In genomic region chr5:34968258-34968657, GRCh38 we compare ENCODE assay signal across 23 cellular contexts. TPM values are rescaled to one million over a fixed set of nuclear protein-coding genes. Genes with fewer than 3 reads are reported as not detected.
A peak's percentile ranks its signal among the peaks of the same experiment; 100 is the strongest.
DNase-seq lines count a peak whose midpoint lies in the region; ATAC-seq, FAIRE-seq and TF ChIP-seq lines count a peak whose summit lies in the region.
"Had no signal": no experiment of that assay in that cellular context is flagged by ENCODE, and none has a peak within 500 bp of the region (broad histone marks: within the 10 kb centered on the region; RNA-seq: fewer than 3 reads in every experiment).

No MANE protein-coding gene starts in this region.

- no peak overlapping the region for H3K4me3 Mint-ChIP-seq in activated T-cell treated with anti-CD3 and anti-CD28 coated beads, Interleukin-2, amount 50 U/mL, for 72 hours
- H3K4me3 Mint-ChIP-seq: B cell; CD4-positive, alpha-beta T cell; CD8-positive, alpha-beta T cell had no signal

- H3K27me3 ChIP-seq in upper lobe of right lung = no peaks in the 10 kb centered on the region
- no peaks in the 10 kb centered on the region for H3K27me3 ChIP-seq in WERI-Rb-1 (ENCODE audit: insufficient read depth, low read depth, severe bottlenecking)
- H3K27me3 ChIP-seq: BLaER1 treated with 17β-estradiol and CSF1 and Interleukin-3, amounts not matched to agents 10 nM and 100 nM had no signal

- H3K4me1 Mint-ChIP-seq in activated T-cell treated with anti-CD3 and anti-CD28 coated beads, Interleukin-2, amount 50 U/mL, for 72 hours (ENCODE audit: low read depth) = no peaks in the 10 kb centered on the region
- H3K4me1 Mint-ChIP-seq: B cell had no signal

- H3K9me3 ChIP-seq in upper lobe of right lung = no peaks in the 10 kb centered on the region
- H3K9me3 ChIP-seq in WERI-Rb-1 (ENCODE audit: severe bottlenecking) = peaks cover 3% of the 10 kb centered on the region
- H3K9me3 ChIP-seq: A549, Caco-2 had no signal

- no peak for ATAC-seq in activated T-cell treated with anti-CD3 and anti-CD28 coated beads, Interleukin-2, amount 50 U/mL, for 72 hours (replicated peaks in 1 of 2)
- ATAC-seq in esophagus mucosa = peak; percentile 37
- ATAC-seq in upper lobe of right lung = peak; percentile 22
- ATAC-seq in HG02973 (IDR thresholded peaks at IDR 0.05; ENCODE audit: unreplicated experiment) = no peak
- no peak for ATAC-seq in HG02852 (IDR thresholded peaks at IDR 0.05; ENCODE audit: unreplicated experiment)
- ATAC-seq: A549; CD8-positive, alpha-beta T cell had no signal

- peaks cover 6 to 17% of the 10 kb centered on the region in 2 donors for H3K36me3 Mint-ChIP-seq in activated T-cell treated with anti-CD3 and anti-CD28 coated beads, Interleukin-2, amount 50 U/mL, for 72 hours (ENCODE audit: insufficient read depth in 2 of 2)

- H3K27ac Mint-ChIP-seq in activated T-cell treated with anti-CD3 and anti-CD28 coated beads, Interleukin-2, amount 50 U/mL, for 72 hours = peak overlapping the region; percentile 70
- H3K27ac Mint-ChIP-seq: B cell; CD4-positive, alpha-beta T cell; CD8-positive, alpha-beta T cell had no signal

- H3K27ac ChIP-seq in upper lobe of right lung (no peak overlapping the region), WERI-Rb-1 (no peak overlapping the region)
- H3K27ac ChIP-seq: 22Rv1; A549; BLaER1 treated with 17β-estradiol and CSF1 and Interleukin-3, amounts not matched to agents 10 nM and 100 nM; C4-2B had no signal

- no peaks in the 10 kb centered on the region for H3K4me1 ChIP-seq in upper lobe of right lung
- H3K4me1 ChIP-seq: A549; BLaER1 treated with 17β-estradiol and CSF1 and Interleukin-3, amounts not matched to agents 10 nM and 100 nM; Caco-2 had no signal

- no peak for DNase-seq in activated T-cell treated with anti-CD3 and anti-CD28 coated beads, Interleukin-2, amount 50 U/mL, for 72 hours
- no peak for DNase-seq in activated T-cell treated with anti-CD3 and anti-CD28 coated beads, Interleukin-2, amount 50 U/mL, for 48 hours
- DNase-seq in HTR-8/SVneo (ENCODE audit: insufficient read length, low spot score) = no peak
- DNase-seq in upper lobe of right lung = no peak
- DNase-seq in WERI-Rb-1 = no peak
- DNase-seq: AML-193; Caco-2; CD4-positive, alpha-beta T cell; CD8-positive, alpha-beta T cell; DMS79 treated with DMSO at 0.1 percent for 48 hours; GF-D8 had no signal

- intact Hi-C loops in upper lobe of right lung (cut with DNase I) = no loop called here

- peaks cover 5 to 7% of the 10 kb centered on the region in 2 donors for H3K9me3 Mint-ChIP-seq in activated T-cell treated with anti-CD3 and anti-CD28 coated beads, Interleukin-2, amount 50 U/mL, for 72 hours
- H3K9me3 Mint-ChIP-seq: CD4-positive, alpha-beta T cell had no signal

- TF ChIP-seq CTCF in upper lobe of right lung (IDR thresholded peaks at IDR 0.05) (no peak), WERI-Rb-1 (IDR thresholded peaks at IDR 0.05; ENCODE audit: low read depth, low read length) (no peak)

- H3K27me3 Mint-ChIP-seq in activated T-cell treated with anti-CD3 and anti-CD28 coated beads, Interleukin-2, amount 50 U/mL, for 72 hours (ENCODE audit: low read depth) = no peaks in the 10 kb centered on the region
- H3K27me3 Mint-ChIP-seq: B cell; CD4-positive, alpha-beta T cell had no signal

- FAIRE-seq in HTR-8/SVneo (lab: Jason Lieb, UNC) = peak; percentile 68
- FAIRE-seq: A549, D721Med, G401.6, GM12891, GM19239 had no signal

- H3K4me3 ChIP-seq in upper lobe of right lung = no peak overlapping the region
- no peak overlapping the region for H3K4me3 ChIP-seq in WERI-Rb-1 (ENCODE audit: low read depth, low read length)
- H3K4me3 ChIP-seq: A549; BLaER1 treated with 17β-estradiol and CSF1 and Interleukin-3, amounts not matched to agents 10 nM and 100 nM had no signal

- H3K36me3 ChIP-seq in upper lobe of right lung (no peaks in the 10 kb centered on the region), WERI-Rb-1 (no peaks in the 10 kb centered on the region)

RNA-seq across cellular contexts. Expression of gene DNAJC21, which starts 38.9 kb away (rescaled TPM):
- 10 to 100 TPM; 64.0 to 77.3 TPM for total RNA-seq in activated T-cell treated with anti-CD3 and anti-CD28 coated beads, Interleukin-2, amount 50 U/mL, for 72 hours
- total RNA-seq in esophagus mucosa (31.9 TPM), upper lobe of right lung (57.7 TPM)

RNA-seq across cellular contexts. Expression of gene BRIX1, which starts 52.7 kb away (rescaled TPM):
- 10 to 100 TPM; 34.7 to 35.7 TPM for total RNA-seq in activated T-cell treated with anti-CD3 and anti-CD28 coated beads, Interleukin-2, amount 50 U/mL, for 72 hours
- 22.0 TPM for total RNA-seq in esophagus mucosa
- total RNA-seq in upper lobe of right lung = 19.8 TPM

RNA-seq across cellular contexts. Expression of gene RAD1, which starts 53.0 kb away (rescaled TPM):
- total RNA-seq in activated T-cell treated with anti-CD3 and anti-CD28 coated beads, Interleukin-2, amount 50 U/mL, for 72 hours = 10 to 100 TPM; 36.8 to 43.8 TPM
- total RNA-seq in esophagus mucosa = 11.2 TPM
- 29.1 TPM for total RNA-seq in upper lobe of right lung

Comparison
In these comparisons a context has a peak if more than half of its experiments do, and no peak if none do; other contexts are left out.
1. ATAC-seq: peak in esophagus mucosa (single experiment) and upper lobe of right lung (single experiment); none in activated T-cell treated with anti-CD3 and anti-CD28 coated beads, Interleukin-2, amount 50 U/mL, for 72 hours (0 of 2), HG02973 (single experiment) and HG02852 (single experiment).